Comparison of ENCODE assay signal across 19 cellular contexts in genomic region chr20:32059189-32059588, GRCh38. TPM values are rescaled to one million over a fixed set of nuclear protein-coding genes. Genes with fewer than 3 reads are reported as not detected.
DNase-seq lines count a peak whose midpoint lies in the region; ATAC-seq and TF ChIP-seq lines count a peak whose summit lies in the region.
"Had no signal": no experiment of that assay in that cellular context is flagged by ENCODE, and none has a peak within 500 bp of the region (broad histone marks: within the 10 kb centered on the region; RNA-seq: fewer than 3 reads in every experiment).

No MANE protein-coding gene starts in this region.

- H3K36me3 Mint-ChIP-seq in GM23338 (ENCODE audit: low read depth) = peaks cover 4% of the 10 kb centered on the region; the same call in 1 of the 3 replicates
- peaks cover 89% of the 10 kb centered on the region for H3K36me3 Mint-ChIP-seq in dendritic cell treated with granulocyte-macrophage colony-stimulating factor and Interleukin-4, amounts not matched to agents 40 ng/mL and 50 ng/mL, for 4 days (ENCODE audit: low read depth)
- peaks cover 0 to 9% of the 10 kb centered on the region in 2 donors for H3K36me3 Mint-ChIP-seq in stimulated activated naive B cell treated with anti-CD40 and anti-IgM and Interleukin-4, amounts not matched to agents 10 μg/mL and 1 μg/mL and 100 μg/mL, for 72 hours
- no peaks in the 10 kb centered on the region for H3K36me3 Mint-ChIP-seq in activated CD8-positive, alpha-beta T cell treated with anti-CD3 and anti-CD28 coated beads for 36 hours (ENCODE audit: low read depth)
- no peaks in the 10 kb centered on the region for H3K36me3 Mint-ChIP-seq in naive thymus-derived CD8-positive, alpha-beta T cell
- no peaks in the 10 kb centered on the region for H3K36me3 Mint-ChIP-seq in activated CD8-positive, alpha-beta memory T cell treated with anti-CD3 and anti-CD28 coated beads, Interleukin-2, amount 10 ng/mL, durations not matched to agents 7 days and 5 days
- H3K36me3 Mint-ChIP-seq: CD4-positive, alpha-beta memory T cell had no signal

- no peaks in the 10 kb centered on the region for H3F3A ChIP-seq in GM23338 (replicated peaks; ENCODE audit: low read depth)
- peaks cover 27% of the 10 kb centered on the region for H3F3A ChIP-seq in SU-DHL-6 (ENCODE audit: insufficient read depth)

- H2AFZ ChIP-seq in GM23338 = peak overlapping the region; percentile 72; the same call in 1 of the 2 replicates
- H2AFZ ChIP-seq in SU-DHL-6 (ENCODE audit: low read depth, low read length, severe bottlenecking) = no peak overlapping the region

- H3K4me3 ChIP-seq in GM23338 (no peak overlapping the region), SU-DHL-6 (ENCODE audit: insufficient read depth, low read length, poor library complexity, severe bottlenecking) (no peak overlapping the region)

- H3K9me2 ChIP-seq in GM23338 (ENCODE audit: insufficient read depth) (no peaks in the 10 kb centered on the region), SU-DHL-6 (replicated peaks; ENCODE audit: insufficient read depth, low read length) (no peaks in the 10 kb centered on the region)

- peaks cover 6% of the 10 kb centered on the region; the same call in 2 of the 3 replicates for H3K4me1 Mint-ChIP-seq in GM23338
- peaks cover 87% of the 10 kb centered on the region for H3K4me1 Mint-ChIP-seq in dendritic cell treated with granulocyte-macrophage colony-stimulating factor and Interleukin-4, amounts not matched to agents 40 ng/mL and 50 ng/mL, for 4 days (ENCODE audit: low read depth)
- H3K4me1 Mint-ChIP-seq in stimulated activated naive B cell treated with anti-CD40 and anti-IgM and Interleukin-4, amounts not matched to agents 10 μg/mL and 1 μg/mL and 100 μg/mL, for 72 hours = peaks cover 21 to 72% of the 10 kb centered on the region in 2 donors
- H3K4me1 Mint-ChIP-seq in activated CD8-positive, alpha-beta T cell treated with anti-CD3 and anti-CD28 coated beads for 36 hours (ENCODE audit: low read depth) = peaks cover 2% of the 10 kb centered on the region
- H3K4me1 Mint-ChIP-seq in naive thymus-derived CD8-positive, alpha-beta T cell = peaks cover 0 to 15% (median 0%) of the 10 kb centered on the region in 4 donors
- H3K4me1 Mint-ChIP-seq in activated CD8-positive, alpha-beta memory T cell treated with anti-CD3 and anti-CD28 coated beads, Interleukin-2, amount 10 ng/mL, durations not matched to agents 7 days and 5 days = peaks cover 9% of the 10 kb centered on the region
- H3K4me1 Mint-ChIP-seq: CD4-positive, alpha-beta memory T cell had no signal

- CTCF ChIA-PET in activated CD8-positive, alpha-beta T cell treated with anti-CD3 and anti-CD28 coated beads for 36 hours (lab: Charles Lee) = interaction anchor here (1.0 to 1.3 kb wide), 2 partner anchors 28 to 29 kb away, joined by 3 to 4 read pairs; no protein-coding TSS in a partner anchor
- CTCF ChIA-PET in activated CD8-positive, alpha-beta memory T cell treated with anti-CD3 and anti-CD28 coated beads, Interleukin-2, amount 10 ng/mL, durations not matched to agents 7 days and 5 days (lab: Charles Lee) = interaction anchor here (1.3 kb wide), 1 partner anchor 16 kb away, joined by 3 read pairs; no protein-coding TSS in a partner anchor

- no peaks in the 10 kb centered on the region for H3K36me3 ChIP-seq in GM23338 (ENCODE audit: insufficient read depth)
- H3K36me3 ChIP-seq in SU-DHL-6 (ENCODE audit: low read length) = peaks cover 9% of the 10 kb centered on the region; the same call in 1 of the 2 replicates
- H3K36me3 ChIP-seq: BE2C had no signal

- no peak overlapping the region for H3K27ac ChIP-seq in GM23338 (ENCODE audit: low read depth)
- H3K27ac ChIP-seq in SU-DHL-6 (ENCODE audit: low read depth, low read length) = peak overlapping the region; percentile 39
- H3K27ac ChIP-seq: C4-2B had no signal

- no peaks in the 10 kb centered on the region for H3K9me3 ChIP-seq in SU-DHL-6 (ENCODE audit: insufficient read depth, low read length)
- H3K9me3 ChIP-seq: BE2C had no signal

- no peak for TF ChIP-seq CTCF in GM23338 (conservative IDR thresholded peaks at IDR 0.05; ENCODE audit: low read depth in 2 of 2)
- no peak for TF ChIP-seq CTCF in SU-DHL-6 (IDR thresholded peaks at IDR 0.05; ENCODE audit: insufficient read depth, low read length, poor library complexity, severe bottlenecking)
- TF ChIP-seq CTCF in activated CD8-positive, alpha-beta T cell treated with anti-CD3 and anti-CD28 coated beads for 36 hours (IDR thresholded peaks at IDR 0.05) = no peak

- no peak for ATAC-seq in GM23338
- no peak for ATAC-seq in stimulated activated naive B cell treated with anti-CD40 and anti-IgM and Interleukin-4, amounts not matched to agents 10 μg/mL and 1 μg/mL and 100 μg/mL, for 72 hours (replicated peaks)
- ATAC-seq in activated CD8-positive, alpha-beta T cell treated with anti-CD3 and anti-CD28 coated beads for 36 hours = no peak
- no peak for ATAC-seq in naive thymus-derived CD8-positive, alpha-beta T cell
- ATAC-seq in activated CD8-positive, alpha-beta memory T cell treated with anti-CD3 and anti-CD28 coated beads, Interleukin-2, amount 10 ng/mL, durations not matched to agents 7 days and 5 days = no peak
- ATAC-seq: HCT116 had no signal

- H3K4me3 Mint-ChIP-seq in GM23338 = no peak overlapping the region
- peak overlapping the region; percentile 44 for H3K4me3 Mint-ChIP-seq in dendritic cell treated with granulocyte-macrophage colony-stimulating factor and Interleukin-4, amounts not matched to agents 40 ng/mL and 50 ng/mL, for 4 days
- no peak overlapping the region for H3K4me3 Mint-ChIP-seq in stimulated activated naive B cell treated with anti-CD40 and anti-IgM and Interleukin-4, amounts not matched to agents 10 μg/mL and 1 μg/mL and 100 μg/mL, for 72 hours
- H3K4me3 Mint-ChIP-seq in activated CD8-positive, alpha-beta T cell treated with anti-CD3 and anti-CD28 coated beads for 36 hours = no peak overlapping the region
- no peak overlapping the region for H3K4me3 Mint-ChIP-seq in naive thymus-derived CD8-positive, alpha-beta T cell
- no peak overlapping the region for H3K4me3 Mint-ChIP-seq in activated CD8-positive, alpha-beta memory T cell treated with anti-CD3 and anti-CD28 coated beads, Interleukin-2, amount 10 ng/mL, durations not matched to agents 7 days and 5 days
- H3K4me3 Mint-ChIP-seq: CD4-positive, alpha-beta memory T cell had no signal

- H3K4me2 ChIP-seq in GM23338 = no peak overlapping the region
- no peak overlapping the region for H3K4me2 ChIP-seq in SU-DHL-6 (ENCODE audit: low read depth, low read length, poor library complexity, severe bottlenecking)

- POLR2A ChIA-PET in activated CD8-positive, alpha-beta T cell treated with anti-CD3 and anti-CD28 coated beads for 36 hours (lab: Charles Lee) = no interaction called here
- POLR2A ChIA-PET in naive thymus-derived CD8-positive, alpha-beta T cell (lab: Charles Lee) = no interaction called here

- H3K79me2 ChIP-seq in GM23338 (replicated peaks; ENCODE audit: insufficient read depth) (no peaks in the 10 kb centered on the region), SU-DHL-6 (ENCODE audit: insufficient read depth, low read length) (peaks cover 49% of the 10 kb centered on the region)

- peaks cover 3% of the 10 kb centered on the region; the same call in 1 of the 2 replicates for H3K27me3 ChIP-seq in GM23338 (ENCODE audit: insufficient read depth)
- H3K27me3 ChIP-seq in SU-DHL-6 (ENCODE audit: low read length) = no peaks in the 10 kb centered on the region

- no peak for DNase-seq in GM23338 (ENCODE audit: low spot score)
- no peak for DNase-seq in stimulated activated naive B cell treated with anti-CD40 and anti-IgM and Interleukin-4, amounts not matched to agents 10 μg/mL and 1 μg/mL and 100 μg/mL, for 72 hours
- DNase-seq in activated CD8-positive, alpha-beta T cell treated with anti-CD3 and anti-CD28 coated beads for 36 hours = no peak
- no peak for DNase-seq in naive thymus-derived CD8-positive, alpha-beta T cell
- no peak for DNase-seq in activated CD8-positive, alpha-beta memory T cell treated with anti-CD3 and anti-CD28 coated beads, Interleukin-2, amount 10 ng/mL, durations not matched to agents 7 days and 5 days
- DNase-seq: ACHN; BE2C; CD4-positive, alpha-beta memory T cell; DMS153; DMS79; GDM1; GOT3; H7 had no signal

- 0 out of 2 replicates have a peak overlapping the region, but pooled peaks have one; percentile 28 for H3K9ac ChIP-seq in SU-DHL-6 (ENCODE audit: low read length)

- H3K4me1 ChIP-seq in GM23338 (ENCODE audit: insufficient read depth) = no peaks in the 10 kb centered on the region
- H3K4me1 ChIP-seq: BE2C had no signal

- H3K27me3 Mint-ChIP-seq in GM23338 (ENCODE audit: insufficient read depth, low read depth, poor library complexity) = peaks cover 9% of the 10 kb centered on the region
- no peaks in the 10 kb centered on the region for H3K27me3 Mint-ChIP-seq in dendritic cell treated with granulocyte-macrophage colony-stimulating factor and Interleukin-4, amounts not matched to agents 40 ng/mL and 50 ng/mL, for 4 days
- no peaks in the 10 kb centered on the region for H3K27me3 Mint-ChIP-seq in stimulated activated naive B cell treated with anti-CD40 and anti-IgM and Interleukin-4, amounts not matched to agents 10 μg/mL and 1 μg/mL and 100 μg/mL, for 72 hours
- H3K27me3 Mint-ChIP-seq in activated CD8-positive, alpha-beta T cell treated with anti-CD3 and anti-CD28 coated beads for 36 hours = peaks cover 37% of the 10 kb centered on the region
- H3K27me3 Mint-ChIP-seq in naive thymus-derived CD8-positive, alpha-beta T cell = peaks cover 17 to 72% (median 43%) of the 10 kb centered on the region in 5 donors
- peaks cover 54% of the 10 kb centered on the region for H3K27me3 Mint-ChIP-seq in activated CD8-positive, alpha-beta memory T cell treated with anti-CD3 and anti-CD28 coated beads, Interleukin-2, amount 10 ng/mL, durations not matched to agents 7 days and 5 days

- no peak overlapping the region for H3K27ac Mint-ChIP-seq in GM23338
- peak overlapping the region; percentile 87 for H3K27ac Mint-ChIP-seq in dendritic cell treated with granulocyte-macrophage colony-stimulating factor and Interleukin-4, amounts not matched to agents 40 ng/mL and 50 ng/mL, for 4 days
- H3K27ac Mint-ChIP-seq in stimulated activated naive B cell treated with anti-CD40 and anti-IgM and Interleukin-4, amounts not matched to agents 10 μg/mL and 1 μg/mL and 100 μg/mL, for 72 hours = peak overlapping the region; percentile 80
- H3K27ac Mint-ChIP-seq in activated CD8-positive, alpha-beta T cell treated with anti-CD3 and anti-CD28 coated beads for 36 hours = no peak overlapping the region
- H3K27ac Mint-ChIP-seq in naive thymus-derived CD8-positive, alpha-beta T cell = peak overlapping the region in 2 of 10 donors; percentile 60 to 67
- H3K27ac Mint-ChIP-seq in activated CD8-positive, alpha-beta memory T cell treated with anti-CD3 and anti-CD28 coated beads, Interleukin-2, amount 10 ng/mL, durations not matched to agents 7 days and 5 days = no peak overlapping the region
- H3K27ac Mint-ChIP-seq: CD4-positive, alpha-beta memory T cell had no signal

- peaks cover 12% of the 10 kb centered on the region for H3K9me3 Mint-ChIP-seq in GM23338
- no peaks in the 10 kb centered on the region for H3K9me3 Mint-ChIP-seq in dendritic cell treated with granulocyte-macrophage colony-stimulating factor and Interleukin-4, amounts not matched to agents 40 ng/mL and 50 ng/mL, for 4 days
- no peaks in the 10 kb centered on the region for H3K9me3 Mint-ChIP-seq in stimulated activated naive B cell treated with anti-CD40 and anti-IgM and Interleukin-4, amounts not matched to agents 10 μg/mL and 1 μg/mL and 100 μg/mL, for 72 hours
- H3K9me3 Mint-ChIP-seq in activated CD8-positive, alpha-beta T cell treated with anti-CD3 and anti-CD28 coated beads for 36 hours = no peaks in the 10 kb centered on the region
- H3K9me3 Mint-ChIP-seq in naive thymus-derived CD8-positive, alpha-beta T cell = no peaks in the 10 kb centered on the region
- H3K9me3 Mint-ChIP-seq in activated CD8-positive, alpha-beta memory T cell treated with anti-CD3 and anti-CD28 coated beads, Interleukin-2, amount 10 ng/mL, durations not matched to agents 7 days and 5 days (ENCODE audit: low read depth) = no peaks in the 10 kb centered on the region
- H3K9me3 Mint-ChIP-seq: CD4-positive, alpha-beta memory T cell had no signal

- intact Hi-C loops in dendritic cell treated with granulocyte-macrophage colony-stimulating factor and Interleukin-4, amounts not matched to agents 40 ng/mL and 50 ng/mL, for 4 days (cut with micrococcal nuclease) = no loop called here
- intact Hi-C loops in activated CD8-positive, alpha-beta T cell treated with anti-CD3 and anti-CD28 coated beads for 36 hours (cut with micrococcal nuclease) = no loop called here

- H4K20me1 ChIP-seq in GM23338 (replicated peaks; ENCODE audit: insufficient read depth) (no peaks in the 10 kb centered on the region; the same call in 1 of the 2 replicates), SU-DHL-6 (ENCODE audit: low read depth, low read length) (no peaks in the 10 kb centered on the region)

RNA-seq across cellular contexts. Expression of gene HCK, which starts 7.1 kb away (rescaled TPM):
- total RNA-seq in GM23338 (2014; rRNA removed; shearing (Covaris generic)) = 0.97 and 1.2 TPM in 2 replicates
- 0.43 TPM in 1 of 2 replicates, not detected in the other for polyA plus RNA-seq in GM23338 (2016; fragmentation: Nextera tagmentation; extraction: Ambion mirVana)
- total RNA-seq in activated CD8-positive, alpha-beta T cell treated with anti-CD3 and anti-CD28 coated beads for 36 hours = not detected
- under 1 TPM; 0.71 to 0.86 TPM for total RNA-seq in naive thymus-derived CD8-positive, alpha-beta T cell
- under 1 TPM in 2 of 3 donors, not detected in 1; 0.24 to 0.35 TPM for polyA plus RNA-seq in naive thymus-derived CD8-positive, alpha-beta T cell
- not detected for total RNA-seq in activated CD8-positive, alpha-beta memory T cell treated with anti-CD3 and anti-CD28 coated beads, Interleukin-2, amount 10 ng/mL, durations not matched to agents 7 days and 5 days
- total RNA-seq: Daoy, HT-29 had no signal

RNA-seq across cellular contexts. Expression of gene CCM2L, which starts 49.0 kb away (rescaled TPM):
- total RNA-seq in GM23338 (2014; rRNA removed; shearing (Covaris generic)) = 9.6 and 13.3 TPM in 2 replicates
- 4.9 and 6.4 TPM in 2 replicates for polyA plus RNA-seq in GM23338 (2016; fragmentation: Nextera tagmentation; extraction: Ambion mirVana)
- total RNA-seq in activated CD8-positive, alpha-beta T cell treated with anti-CD3 and anti-CD28 coated beads for 36 hours = not detected
- not detected for total RNA-seq in naive thymus-derived CD8-positive, alpha-beta T cell
- not detected for polyA plus RNA-seq in naive thymus-derived CD8-positive, alpha-beta T cell
- not detected for total RNA-seq in activated CD8-positive, alpha-beta memory T cell treated with anti-CD3 and anti-CD28 coated beads, Interleukin-2, amount 10 ng/mL, durations not matched to agents 7 days and 5 days
- total RNA-seq: CD4-positive, alpha-beta memory T cell had no signal
- polyA plus RNA-seq: CD4-positive, alpha-beta memory T cell had no signal

RNA-seq across cellular contexts. Expression of gene TM9SF4, which starts 50.3 kb away (rescaled TPM):
- total RNA-seq in GM23338 (2014; rRNA removed; shearing (Covaris generic)) = 47.5 and 52.6 TPM in 2 replicates
- polyA plus RNA-seq in GM23338 (2016; fragmentation: Nextera tagmentation; extraction: Ambion mirVana) = 20.3 and 20.4 TPM in 2 replicates
- total RNA-seq in activated CD8-positive, alpha-beta T cell treated with anti-CD3 and anti-CD28 coated beads for 36 hours = 10 to 100 TPM; 36.5 to 39.5 TPM
- 10 to 100 TPM; 42.6 to 44.3 TPM for total RNA-seq in naive thymus-derived CD8-positive, alpha-beta T cell
- polyA plus RNA-seq in naive thymus-derived CD8-positive, alpha-beta T cell = 10 to 100 TPM; 31.5 to 43.4 (median 33.3) TPM
- 10 to 100 TPM; 35.7 to 39.1 TPM for total RNA-seq in activated CD8-positive, alpha-beta memory T cell treated with anti-CD3 and anti-CD28 coated beads, Interleukin-2, amount 10 ng/mL, durations not matched to agents 7 days and 5 days

Comparison
In these comparisons a context has a peak if more than half of its experiments do, and no peak if none do; other contexts are left out.
1. H3K27ac Mint-ChIP-seq: peak in dendritic cell treated with granulocyte-macrophage colony-stimulating factor and Interleukin-4, amounts not matched to agents 40 ng/mL and 50 ng/mL, for 4 days (single experiment) and stimulated activated naive B cell treated with anti-CD40 and anti-IgM and Interleukin-4, amounts not matched to agents 10 μg/mL and 1 μg/mL and 100 μg/mL, for 72 hours (single experiment); none in GM23338 (single experiment), activated CD8-positive, alpha-beta T cell treated with anti-CD3 and anti-CD28 coated beads for 36 hours (single experiment) and activated CD8-positive, alpha-beta memory T cell treated with anti-CD3 and anti-CD28 coated beads, Interleukin-2, amount 10 ng/mL, durations not matched to agents 7 days and 5 days (single experiment).
2. RNA of gene CCM2L, which starts 49.0 kb away (total RNA-seq): 9.6 to 13.3 TPM in GM23338; not detected in naive thymus-derived CD8-positive, alpha-beta T cell, not detected in activated CD8-positive, alpha-beta T cell treated with anti-CD3 and anti-CD28 coated beads for 36 hours and not detected in activated CD8-positive, alpha-beta memory T cell treated with anti-CD3 and anti-CD28 coated beads, Interleukin-2, amount 10 ng/mL, durations not matched to agents 7 days and 5 days; every median in the first group is over 10 times any median in the second.